ENCODE assay signal across 2 cellular contexts in the genomic region with DNA sequence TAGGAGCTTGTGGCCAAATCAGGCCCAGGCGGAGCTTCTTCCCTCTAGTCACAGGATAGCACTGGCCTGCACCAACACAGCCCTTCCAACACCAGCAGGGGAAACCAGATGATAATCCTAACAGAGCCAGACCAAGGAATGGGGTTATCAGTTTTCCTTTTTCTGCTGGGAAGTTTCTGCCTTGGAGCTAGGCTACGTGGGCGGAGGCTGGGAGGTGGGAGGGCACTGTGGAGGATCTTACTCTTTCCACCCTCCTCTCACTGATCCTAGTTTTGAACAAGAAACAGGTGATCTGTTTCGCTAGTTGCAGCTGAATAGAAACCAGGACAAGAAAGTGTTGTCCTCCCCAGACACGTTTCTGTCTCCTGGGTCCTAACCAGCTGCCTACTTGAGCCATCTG.
DNase-seq lines count a peak whose midpoint lies in the region; TF ChIP-seq lines count a peak whose summit lies in the region.
"Not testable (repeated sequence)": the region's sequence is repeated elsewhere in the genome, so short reads cannot be mapped to it uniquely, and the experiment has no call there.

No MANE protein-coding gene starts in this region.

- TF ChIP-seq EP300 in esophagus muscularis mucosa (IDR thresholded peaks at IDR 0.05): not testable (repeated sequence)

- not testable (repeated sequence) for H3K4me1 ChIP-seq in HEK293 (ENCODE audit: control insufficient read depth, insufficient read depth, low read length); esophagus muscularis mucosa

- intact Hi-C loops in esophagus muscularis mucosa (cut with DNase I): not testable (repeated sequence)

- H3K27me3 ChIP-seq in esophagus muscularis mucosa: peaks cover 0 to 12% (median 0%) of the 10 kb centered on the region in 4 donors

- peak; percentile 7 for DNase-seq in esophagus muscularis mucosa (ENCODE audit: extremely low spot score)

- POLR2A ChIA-PET in HEK293 (lab: Yijun Ruan, JAX): not testable (repeated sequence)

- not testable (repeated sequence) for H3K4me3 ChIP-seq in HEK293 (ENCODE audit: low read depth, low read length); esophagus muscularis mucosa

- TF ChIP-seq CTCF in HEK293 (tag by site-specific recombination; IDR thresholded peaks at IDR 0.05); esophagus muscularis mucosa (IDR thresholded peaks at IDR 0.05): not testable (repeated sequence)

- H3K27ac ChIP-seq in HEK293 (ENCODE audit: extremely low read depth, low read depth, low read length); esophagus muscularis mucosa (replicated peaks in 1 of 4): not testable (repeated sequence)

- not testable (repeated sequence) for H3K9me3 ChIP-seq in HEK293 (ENCODE audit: control insufficient read depth, insufficient read depth, low read depth, low read length); esophagus muscularis mucosa

- TF ChIP-seq POLR2A in esophagus muscularis mucosa (IDR thresholded peaks at IDR 0.05; ENCODE audit: low read depth): not testable (repeated sequence)

- H3K36me3 ChIP-seq in HEK293 (ENCODE audit: control insufficient read depth in 2 of 2, insufficient read depth in 1 of 2, low read length in 2 of 2); esophagus muscularis mucosa: not testable (repeated sequence)

- 61% methylated on average over 5 of the region's 5 CpGs for WGBS in esophagus muscularis mucosa

- CTCF ChIA-PET in HEK293 (lab: Yijun Ruan, JAX): not testable (repeated sequence)

TF ChIP-seq in HEK293, 187 proteins besides CTCF, POLR2A, EP300 and RAD21:
- 0 out of 2 replicates have a peak, but pooled peaks have one; percentile 11 for TF ChIP-seq EGR2 (tag by site-specific recombination; IDR thresholded peaks at IDR 0.05; ENCODE audit: low read depth)
